In the genomic region with DNA sequence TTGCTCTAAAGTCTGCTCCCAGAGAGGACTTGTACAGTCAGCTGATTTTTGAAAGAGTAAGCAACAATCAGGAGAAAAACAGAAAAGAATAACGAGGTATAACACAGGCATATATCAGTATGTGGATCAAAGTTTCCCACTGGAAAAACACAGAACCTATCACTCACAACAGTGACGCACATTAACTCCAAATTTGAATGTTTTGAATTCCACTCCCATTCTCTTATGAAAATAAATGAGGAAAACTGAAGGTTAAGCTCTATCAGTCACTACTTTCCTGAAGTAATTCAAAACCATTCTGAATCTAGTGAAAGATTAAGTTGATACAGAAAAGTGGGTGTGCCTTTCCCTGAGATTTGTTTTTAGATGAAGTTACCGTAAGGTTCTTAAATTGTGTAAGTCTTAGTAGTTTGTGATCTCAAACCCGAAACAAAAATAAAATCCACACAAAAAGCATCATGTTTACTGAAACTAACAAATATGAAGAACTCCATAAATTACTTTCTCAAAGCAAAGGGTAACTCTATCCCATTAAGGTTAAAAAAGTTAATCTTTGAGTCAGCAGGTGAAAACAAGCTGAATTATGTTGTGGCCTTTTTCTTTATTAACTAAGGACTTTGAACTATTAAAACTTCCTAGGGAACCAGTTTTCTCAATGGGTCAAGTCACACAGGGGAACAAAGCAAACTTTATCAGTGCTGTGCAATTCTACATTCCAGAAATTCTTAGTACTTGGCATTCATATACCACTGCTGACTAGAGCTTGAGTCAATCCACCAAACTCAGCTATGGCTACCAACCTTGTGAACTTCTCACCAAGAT, we compare ENCODE assay signal across 8 cellular contexts.
DNase-seq lines count a peak whose midpoint lies in the region; ATAC-seq, FAIRE-seq and TF ChIP-seq lines count a peak whose summit lies in the region.

No MANE protein-coding gene starts in this region.

- H2BK5ac ChIP-seq in neuronal stem cell (ENCODE audit: low read length) = no peak overlapping the region

- DNase-seq in HS-27A (ENCODE audit: low read depth) (peak; percentile 65), body of pancreas (peak in 1 of 4 donors; percentile 18), iPS DF 19.7 (ENCODE audit: low read depth, low spot score) (peak; percentile 57), small intestine (peak; percentile 15), neuronal stem cell (ENCODE audit: low spot score) (no peak), NCI-H1417 (lab: John Stamatoyannopoulos, UW) (no peak)
- no peak for DNase-seq in activated effector memory CD4-positive, alpha-beta T cell treated with anti-CD3 and anti-CD28 coated beads, Interleukin-2, amount 50 U/mL, for 16 hours

- no peak overlapping the region for H2BK120ac ChIP-seq in neuronal stem cell (ENCODE audit: low read depth, low read length)

- FAIRE-seq in small intestine (lab: Jason Lieb, UNC) = no peak

- no peaks in the 10 kb centered on the region for H3K9me3 ChIP-seq in body of pancreas
- no peaks in the 10 kb centered on the region for H3K9me3 ChIP-seq in small intestine (ENCODE audit: control insufficient read depth, low read depth)
- peaks cover 0 to 2% of the 10 kb centered on the region in 2 donors for H3K9me3 ChIP-seq in neuronal stem cell (replicated peaks in 1 of 2; ENCODE audit: control insufficient read depth in 2 of 2, insufficient read depth in 1 of 2, low read depth in 1 of 2, low read length in 2 of 2)

- no peak overlapping the region for H3K4ac ChIP-seq in neuronal stem cell (ENCODE audit: low read length)

- H3K9ac ChIP-seq in neuronal stem cell (ENCODE audit: low read depth, low read length, poor library complexity) = no peak overlapping the region

- H3K4me3 ChIP-seq in body of pancreas = no peak overlapping the region
- no peak overlapping the region for H3K4me3 ChIP-seq in small intestine (ENCODE audit: low read depth in 1 of 2, low read length in 2 of 2)
- no peak overlapping the region for H3K4me3 ChIP-seq in neuronal stem cell (ENCODE audit: low read length in 2 of 2)

- H3K4me1 ChIP-seq in body of pancreas (peaks cover 15% of the 10 kb centered on the region), small intestine (ENCODE audit: control insufficient read depth in 2 of 2, insufficient read depth in 1 of 2, low read depth in 1 of 2, low read length in 1 of 2) (no peaks in the 10 kb centered on the region), neuronal stem cell (ENCODE audit: control insufficient read depth in 2 of 2, insufficient read depth in 1 of 2, low read depth in 1 of 2, low read length in 2 of 2) (peaks cover 6 to 15% of the 10 kb centered on the region in 2 donors)

- no peak overlapping the region for H4K91ac ChIP-seq in neuronal stem cell (ENCODE audit: low read depth, low read length, poor library complexity)

- H3K14ac ChIP-seq in neuronal stem cell (ENCODE audit: low read length) = no peak overlapping the region

- H3K27ac ChIP-seq in body of pancreas (peak overlapping the region; percentile 22 to 84 (median 64)), small intestine (ENCODE audit: low read depth in 1 of 2, low read length in 1 of 2) (no peak overlapping the region), neuronal stem cell (replicated peaks; ENCODE audit: low read length) (no peak overlapping the region)

- H3K27me3 ChIP-seq in body of pancreas (no peaks in the 10 kb centered on the region), small intestine (ENCODE audit: control insufficient read depth in 2 of 2, insufficient read depth in 2 of 2, low read length in 2 of 2) (no peaks in the 10 kb centered on the region), neuronal stem cell (ENCODE audit: control insufficient read depth in 3 of 3, insufficient read depth in 3 of 3, low read depth in 1 of 3, low read length in 3 of 3) (no peaks in the 10 kb centered on the region)

- no peak overlapping the region for H2AFZ ChIP-seq in neuronal stem cell (ENCODE audit: low read length)

- no peak overlapping the region for H3K23ac ChIP-seq in neuronal stem cell (ENCODE audit: low read depth, low read length, poor library complexity)

- no peak for TF ChIP-seq POLR2A in body of pancreas (IDR thresholded peaks at IDR 0.05)

- H2BK12ac ChIP-seq in neuronal stem cell (ENCODE audit: low read length) = no peak overlapping the region

- intact Hi-C loops in body of pancreas (cut with DNase I) = no loop called here

- no peak overlapping the region for H3K4me2 ChIP-seq in neuronal stem cell (ENCODE audit: insufficient read depth, low read length, poor library complexity, severe bottlenecking)

- 47 to 50% methylated on average over 4 of the region's 4 CpGs for WGBS in body of pancreas, 2 donors
- 13 to 42% (median 30%) methylated on average over 4 of the region's 4 CpGs for WGBS in small intestine, 3 donors
- no CpG with 5 or more reads among the region's 4 CpGs for WGBS in neuronal stem cell (ENCODE audit: extremely low coverage in 2 of 2, insufficient read length in 2 of 2, insufficient replicate concordance in 1 of 2), 2 donors

- no peak overlapping the region for H2AK5ac ChIP-seq in neuronal stem cell (ENCODE audit: low read depth, low read length)

- ATAC-seq in body of pancreas (peak; percentile 93), GM21737 (IDR thresholded peaks at IDR 0.05; ENCODE audit: unreplicated experiment) (no peak)

- H3K36me3 ChIP-seq in body of pancreas (replicated peaks in 1 of 2; ENCODE audit: insufficient read depth in 1 of 2, low read depth in 2 of 2) (no peaks in the 10 kb centered on the region), small intestine (ENCODE audit: control insufficient read depth in 2 of 2, insufficient read depth in 2 of 2, low read length in 2 of 2) (no peaks in the 10 kb centered on the region), neuronal stem cell (replicated peaks in 1 of 2; ENCODE audit: control insufficient read depth in 2 of 2, insufficient read depth in 2 of 2, low read length in 2 of 2) (peaks cover 0 to 97% of the 10 kb centered on the region in 2 donors)

- H3K18ac ChIP-seq in neuronal stem cell (ENCODE audit: low read length) = no peak overlapping the region

- no peak overlapping the region for H2BK15ac ChIP-seq in neuronal stem cell (ENCODE audit: low read length)

- no peak for TF ChIP-seq CTCF in body of pancreas (IDR thresholded peaks at IDR 0.05)

- H4K8ac ChIP-seq in neuronal stem cell (ENCODE audit: low read depth, low read length) = no peak overlapping the region

- no peaks in the 10 kb centered on the region for H3K79me1 ChIP-seq in neuronal stem cell (ENCODE audit: low read depth, low read length)

Comparison
In these comparisons a context has a peak if more than half of its experiments do, and no peak if none do; other contexts are left out.
1. DNase-seq: peak in HS-27A (single experiment), iPS DF 19.7 (single experiment) and small intestine (single experiment); none in neuronal stem cell (single experiment), activated effector memory CD4-positive, alpha-beta T cell treated with anti-CD3 and anti-CD28 coated beads, Interleukin-2, amount 50 U/mL, for 16 hours (single experiment) and NCI-H1417 (0 of 3).
2. H3K27ac ChIP-seq: peak in body of pancreas (4 of 4); none in small intestine (0 of 2) and neuronal stem cell (single experiment).